8 cellular contexts compared by ENCODE assay signal in the genomic region with DNA sequence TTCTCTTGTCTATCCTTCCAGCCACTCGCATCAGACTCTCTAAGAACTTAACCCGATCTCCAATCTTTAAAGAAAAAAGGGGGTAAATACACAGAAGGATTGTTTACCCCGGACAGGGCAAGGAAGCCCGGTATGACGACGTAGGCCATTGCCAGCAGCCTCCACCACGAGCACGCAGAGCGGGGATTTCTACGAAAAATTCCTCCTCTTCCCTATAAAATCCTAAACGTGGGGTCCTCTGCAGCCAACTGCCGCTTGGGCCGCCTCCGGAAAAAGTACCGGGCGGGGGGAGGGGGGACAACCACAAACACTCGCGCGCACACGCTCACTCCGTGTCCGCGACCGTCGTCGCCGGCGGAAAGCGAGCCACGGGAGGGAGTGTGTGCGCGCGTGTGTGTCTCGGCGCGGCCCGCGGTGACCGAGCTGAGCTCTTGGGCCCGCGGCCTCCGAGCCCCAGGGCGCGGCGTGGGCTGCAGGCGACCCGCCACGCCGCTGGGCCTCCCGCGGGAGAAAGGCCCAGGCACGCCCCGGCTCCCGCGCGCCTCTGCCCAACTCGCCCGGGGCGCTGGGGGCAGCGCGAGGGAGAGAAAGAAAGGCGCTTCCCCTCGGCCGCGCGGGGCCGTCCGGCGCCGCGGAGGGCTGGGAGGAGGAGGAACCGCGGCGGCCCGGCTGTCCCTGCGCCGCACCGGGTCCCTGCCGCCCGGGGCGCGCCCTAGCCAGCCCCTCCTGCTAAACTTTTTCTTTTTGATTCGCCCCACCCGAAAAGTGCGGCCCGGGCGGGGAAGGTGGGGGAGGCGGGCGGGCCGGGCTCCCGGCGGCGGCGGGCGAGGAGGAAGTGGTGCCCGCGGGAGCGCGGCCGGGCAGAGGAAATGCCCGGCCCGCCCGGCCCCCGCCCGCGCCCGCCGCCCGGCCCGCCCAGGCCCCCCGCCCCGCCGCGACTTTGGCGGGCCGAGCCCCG. TPM values are rescaled to one million over a fixed set of nuclear protein-coding genes. Genes with fewer than 3 reads are reported as not detected.
DNase-seq lines count a peak whose midpoint lies in the region.

No MANE protein-coding gene starts in this region.

- H3K4me3 Mint-ChIP-seq in activated T-helper 2 cell treated with anti-CD3 and anti-CD28 coated beads, Interferon-gamma antibody, Interleukin-2, Interleukin-4, amounts not matched to agents 10 μg/mL and 5 μg/mL and 100 μg/mL, durations not matched to agents 14 hours and 24 hours and 36 hours (ENCODE audit: low read depth), result peak overlapping the region; percentile 59

- peak overlapping the region; percentile 95 for H3K4me3 ChIP-seq in HUES6 (ENCODE audit: low read depth, low read length)

- intact Hi-C loops in activated T-helper 2 cell treated with anti-CD3 and anti-CD28 coated beads, Interferon-gamma antibody, Interleukin-2, Interleukin-4, amounts not matched to agents 10 μg/mL and 5 μg/mL and 100 μg/mL, durations not matched to agents 14 hours and 24 hours and 36 hours (cut with micrococcal nuclease), result no loop called here
- intact Hi-C loops in head of caudate nucleus (cut with DNase I), result no loop called here

- peaks cover 62% of the 10 kb centered on the region for H3K27me3 Mint-ChIP-seq in activated T-helper 2 cell treated with anti-CD3 and anti-CD28 coated beads, Interferon-gamma antibody, Interleukin-2, Interleukin-4, amounts not matched to agents 10 μg/mL and 5 μg/mL and 100 μg/mL, durations not matched to agents 14 hours and 24 hours and 36 hours (ENCODE audit: low read depth)

- no peaks in the 10 kb centered on the region for H3K36me3 Mint-ChIP-seq in activated T-helper 2 cell treated with anti-CD3 and anti-CD28 coated beads, Interferon-gamma antibody, Interleukin-2, Interleukin-4, amounts not matched to agents 10 μg/mL and 5 μg/mL and 100 μg/mL, durations not matched to agents 14 hours and 24 hours and 36 hours (ENCODE audit: low read depth)

- DNase-seq in EL (peak; percentile 70), head of caudate nucleus (peak in 39 of 42 donors; percentile 36 to 85 (median 65)), nucleus accumbens (lab: John Stamatoyannopoulos, UW) (peak in 41 of 56 donors; percentile 20 to 82 (median 52)), middle frontal gyrus (ENCODE audit: extremely low spot score, low spot score) (no peak), NCI-H1694 (lab: John Stamatoyannopoulos, UW) (no peak)
- DNase-seq in activated T-helper 2 cell treated with anti-CD3 and anti-CD28 coated beads, Interferon-gamma antibody, Interleukin-2, Interleukin-4, amounts not matched to agents 10 μg/mL and 5 μg/mL and 100 μg/mL, durations not matched to agents 14 hours and 24 hours and 36 hours (ENCODE audit: low spot score), result no peak
- no peak for DNase-seq in stimulated activated CD8-positive, alpha-beta memory T cell treated with anti-CD3 and anti-CD28 coated beads, Interleukin-4, amount 100 ng/mL, for 48 hours

- no peaks in the 10 kb centered on the region for H3K9me3 ChIP-seq in HUES6 (ENCODE audit: control insufficient read depth, insufficient read depth, low read depth, low read length)

- no peaks in the 10 kb centered on the region; the same call in 1 of the 2 replicates for H3K36me3 ChIP-seq in HUES6 (ENCODE audit: control insufficient read depth, insufficient read depth, low read length)

- H3K4me1 Mint-ChIP-seq in activated T-helper 2 cell treated with anti-CD3 and anti-CD28 coated beads, Interferon-gamma antibody, Interleukin-2, Interleukin-4, amounts not matched to agents 10 μg/mL and 5 μg/mL and 100 μg/mL, durations not matched to agents 14 hours and 24 hours and 36 hours (ENCODE audit: low read depth), result peaks cover 3% of the 10 kb centered on the region

- peak overlapping the region; percentile 93 for H3K9ac ChIP-seq in HUES6 (ENCODE audit: low read length)

- H3K4me1 ChIP-seq in HUES6 (ENCODE audit: control insufficient read depth, insufficient read depth, low read length), result peaks cover 44% of the 10 kb centered on the region

- peak overlapping the region; percentile 91 for H3K27ac ChIP-seq in HUES6 (ENCODE audit: low read depth, low read length)

- no peaks in the 10 kb centered on the region for H3K9me3 Mint-ChIP-seq in activated T-helper 2 cell treated with anti-CD3 and anti-CD28 coated beads, Interferon-gamma antibody, Interleukin-2, Interleukin-4, amounts not matched to agents 10 μg/mL and 5 μg/mL and 100 μg/mL, durations not matched to agents 14 hours and 24 hours and 36 hours

- no peak overlapping the region for H3K27ac Mint-ChIP-seq in activated T-helper 2 cell treated with anti-CD3 and anti-CD28 coated beads, Interferon-gamma antibody, Interleukin-2, Interleukin-4, amounts not matched to agents 10 μg/mL and 5 μg/mL and 100 μg/mL, durations not matched to agents 14 hours and 24 hours and 36 hours

- no peaks in the 10 kb centered on the region for H3K27me3 ChIP-seq in HUES6 (ENCODE audit: control insufficient read depth, insufficient read depth, low read length)

RNA-seq across cellular contexts. Expression of gene CTBP2, which starts 1.6 kb away (rescaled TPM):
- 0.41 and 0.48 TPM in 2 replicates for total RNA-seq in activated T-helper 2 cell treated with anti-CD3 and anti-CD28 coated beads, Interferon-gamma antibody, Interleukin-2, Interleukin-4, amounts not matched to agents 10 μg/mL and 5 μg/mL and 100 μg/mL, durations not matched to agents 14 hours and 24 hours and 36 hours

Comparison
In these comparisons a context has a peak if more than half of its experiments do, and no peak if none do; other contexts are left out.
1. DNase-seq: peak in EL (single experiment), head of caudate nucleus (39 of 42) and nucleus accumbens (41 of 56); none in activated T-helper 2 cell treated with anti-CD3 and anti-CD28 coated beads, Interferon-gamma antibody, Interleukin-2, Interleukin-4, amounts not matched to agents 10 μg/mL and 5 μg/mL and 100 μg/mL, durations not matched to agents 14 hours and 24 hours and 36 hours (single experiment), middle frontal gyrus (single experiment), NCI-H1694 (single experiment) and stimulated activated CD8-positive, alpha-beta memory T cell treated with anti-CD3 and anti-CD28 coated beads, Interleukin-4, amount 100 ng/mL, for 48 hours (single experiment).